In genomic region chr11:67421421-67422031, GRCh38 we compare ENCODE assay signal across 1 cellular context.
TF ChIP-seq lines count a peak whose summit lies in the region.

No MANE protein-coding gene starts in this region.

TF ChIP-seq in H1, 55 proteins besides CTCF, POLR2A, EP300 and RAD21:
- no peak for TF ChIP-seq POLR2AphosphoS5 (IDR thresholded peaks at IDR 0.05; ENCODE audit: low read depth, low read length)
- TF ChIP-seq, protein P1, sequence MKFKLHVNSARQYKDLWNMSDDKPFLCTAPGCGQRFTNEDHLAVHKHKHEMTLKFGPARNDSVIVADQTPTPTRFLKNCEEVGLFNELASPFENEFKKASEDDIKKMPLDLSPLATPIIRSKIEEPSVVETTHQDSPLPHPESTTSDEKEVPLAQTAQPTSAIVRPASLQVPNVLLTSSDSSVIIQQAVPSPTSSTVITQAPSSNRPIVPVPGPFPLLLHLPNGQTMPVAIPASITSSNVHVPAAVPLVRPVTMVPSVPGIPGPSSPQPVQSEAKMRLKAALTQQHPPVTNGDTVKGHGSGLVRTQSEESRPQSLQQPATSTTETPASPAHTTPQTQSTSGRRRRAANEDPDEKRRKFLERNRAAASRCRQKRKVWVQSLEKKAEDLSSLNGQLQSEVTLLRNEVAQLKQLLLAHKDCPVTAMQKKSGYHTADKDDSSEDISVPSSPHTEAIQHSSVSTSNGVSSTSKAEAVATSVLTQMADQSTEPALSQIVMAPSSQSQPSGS (IDR thresholded peaks at IDR 0.05; ENCODE audit: low read length), result no peak
- TF ChIP-seq CTBP2 (IDR thresholded peaks at IDR 0.05; ENCODE audit: borderline replicate concordance, insufficient read depth, insufficient read length, low read length), result no peak
- no peak for TF ChIP-seq EZH2 (IDR thresholded peaks at IDR 0.05; ENCODE audit: low read depth, low read length, severe bottlenecking)
- TF ChIP-seq SAP30 (IDR thresholded peaks at IDR 0.05; ENCODE audit: insufficient read depth, insufficient replicate concordance, low read length), result no peak
- TF ChIP-seq MAFK (IDR thresholded peaks at IDR 0.05; ENCODE audit: low read depth, low read length), result no peak
- TF ChIP-seq BRCA1 (IDR thresholded peaks at IDR 0.05; ENCODE audit: low read depth, low read length), result no peak
- TF ChIP-seq EGR1 (IDR thresholded peaks at IDR 0.05; ENCODE audit: borderline replicate concordance, low read depth, low read length), result no peak
- TF ChIP-seq POU5F1 (IDR thresholded peaks at IDR 0.05; ENCODE audit: low read depth, low read length), result no peak
- no peak for TF ChIP-seq SIN3A (conservative IDR thresholded peaks at IDR 0.05 in 1 of 2, IDR thresholded peaks at IDR 0.05 in 1 of 2; ENCODE audit: low read depth in 1 of 2, low read length in 2 of 2)
